Comparison of ENCODE assay signal across 9 cellular contexts in the genomic region with DNA sequence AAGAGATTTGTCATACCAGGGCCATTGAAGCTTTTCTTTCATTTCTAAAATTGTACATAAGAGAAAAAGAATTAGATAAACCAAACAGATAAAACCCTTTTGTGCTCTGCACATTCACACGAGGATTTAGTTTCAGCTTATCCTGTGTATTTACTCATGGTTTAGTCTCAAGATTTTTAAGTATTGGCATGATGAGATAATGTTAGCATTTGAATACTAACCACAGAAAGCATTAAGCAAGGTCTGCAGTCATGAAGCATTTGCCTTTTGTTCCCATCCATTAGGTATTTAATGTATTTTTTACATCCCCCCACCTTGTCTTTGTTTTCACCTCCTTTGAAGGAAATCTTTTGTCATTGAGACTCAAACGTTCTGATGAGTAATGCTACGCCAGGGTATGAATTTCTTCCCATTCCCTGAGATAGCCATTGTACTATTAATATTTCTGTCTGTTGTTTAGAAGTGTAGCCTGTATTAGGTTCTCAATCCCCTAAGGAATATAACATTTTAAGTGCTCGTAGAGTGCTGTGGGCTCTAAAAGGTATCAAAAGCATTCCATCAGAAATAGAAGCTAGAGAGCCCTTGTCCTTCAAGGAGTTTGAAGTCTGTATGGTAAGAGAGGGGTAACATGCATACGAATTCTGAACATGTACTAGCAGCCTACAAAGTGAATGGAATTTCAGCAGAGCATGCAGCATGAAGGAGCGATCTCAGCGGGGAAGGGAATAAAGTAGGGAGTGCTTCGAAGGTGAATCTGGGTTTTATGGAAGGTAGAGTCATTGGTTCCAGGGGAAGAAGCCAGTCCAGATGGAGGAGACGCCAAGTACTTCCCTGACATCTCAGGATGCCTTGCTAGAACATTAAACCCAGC. TPM values are rescaled to one million over a fixed set of nuclear protein-coding genes. Genes with fewer than 3 reads are reported as not detected.
DNase-seq lines count a peak whose midpoint lies in the region; ATAC-seq and TF ChIP-seq lines count a peak whose summit lies in the region.
"Had no signal": no experiment of that assay in that cellular context is flagged by ENCODE, and none has a peak within 500 bp of the region (broad histone marks: within the 10 kb centered on the region; RNA-seq: fewer than 3 reads in every experiment).

No MANE protein-coding gene starts in this region.

- H3K27me3 Mint-ChIP-seq in chondrocyte (ENCODE audit: low read depth): no peaks in the 10 kb centered on the region

- H3K4me1 Mint-ChIP-seq in chondrocyte (ENCODE audit: low read depth): peaks cover 27% of the 10 kb centered on the region

- peak overlapping the region; percentile 71 for H3K27ac Mint-ChIP-seq in chondrocyte (ENCODE audit: unreplicated experiment)

- ATAC-seq in HG03095 (IDR thresholded peaks at IDR 0.05; ENCODE audit: unreplicated experiment) (no peak), HG02798 (IDR thresholded peaks at IDR 0.05; ENCODE audit: poor library complexity, unreplicated experiment) (no peak)
- ATAC-seq: activated T-cell treated with anti-CD3 and anti-CD28 coated beads, Interleukin-2, amount 50 U/mL, for 4 hours had no signal

- no peak for TF ChIP-seq CTCF in chondrocyte (IDR thresholded peaks at IDR 0.05)

- DNase-seq in GM03348 (ENCODE audit: low spot score) (peak; percentile 27), NCI-H187 treated with DMSO at 0.1 percent for 48 hours (lab: John Stamatoyannopoulos, UW) (peak; percentile 98), chondrocyte (ENCODE audit: low spot score) (no peak), non-pigmented ciliary epithelial cell (ENCODE audit: low read depth) (peak; percentile 74), NCI-H2081 (lab: John Stamatoyannopoulos, UW) (no peak), COLO668 (lab: John Stamatoyannopoulos, UW; ENCODE audit: unreplicated experiment) (no peak)
- DNase-seq: activated T-cell treated with anti-CD3 and anti-CD28 coated beads, Interleukin-2, amount 50 U/mL, for 4 hours had no signal

- H3K4me3 Mint-ChIP-seq in chondrocyte (ENCODE audit: unreplicated experiment): no peak overlapping the region
- H3K4me3 Mint-ChIP-seq: activated T-cell treated with anti-CD3 and anti-CD28 coated beads, Interleukin-2, amount 50 U/mL, for 4 hours had no signal

- no peaks in the 10 kb centered on the region for H3K36me3 Mint-ChIP-seq in chondrocyte (ENCODE audit: low read depth)

- peaks cover 9% of the 10 kb centered on the region for H3K9me3 Mint-ChIP-seq in chondrocyte (ENCODE audit: low read depth)
- H3K9me3 Mint-ChIP-seq: activated T-cell treated with anti-CD3 and anti-CD28 coated beads, Interleukin-2, amount 50 U/mL, for 4 hours had no signal

RNA-seq across cellular contexts. Expression of gene CRADD, which starts 22.3 kb away (rescaled TPM):
- 9.1 to 12.6 TPM (median 9.8 TPM) in 3 replicates for total RNA-seq in chondrocyte

Comparison
In these comparisons a context has a peak if more than half of its experiments do, and no peak if none do; other contexts are left out.
1. DNase-seq: peak in GM03348 (single experiment), NCI-H187 treated with DMSO at 0.1 percent for 48 hours (single experiment) and non-pigmented ciliary epithelial cell (single experiment); none in chondrocyte (single experiment), NCI-H2081 (0 of 2) and COLO668 (single experiment).